In the genomic region with DNA sequence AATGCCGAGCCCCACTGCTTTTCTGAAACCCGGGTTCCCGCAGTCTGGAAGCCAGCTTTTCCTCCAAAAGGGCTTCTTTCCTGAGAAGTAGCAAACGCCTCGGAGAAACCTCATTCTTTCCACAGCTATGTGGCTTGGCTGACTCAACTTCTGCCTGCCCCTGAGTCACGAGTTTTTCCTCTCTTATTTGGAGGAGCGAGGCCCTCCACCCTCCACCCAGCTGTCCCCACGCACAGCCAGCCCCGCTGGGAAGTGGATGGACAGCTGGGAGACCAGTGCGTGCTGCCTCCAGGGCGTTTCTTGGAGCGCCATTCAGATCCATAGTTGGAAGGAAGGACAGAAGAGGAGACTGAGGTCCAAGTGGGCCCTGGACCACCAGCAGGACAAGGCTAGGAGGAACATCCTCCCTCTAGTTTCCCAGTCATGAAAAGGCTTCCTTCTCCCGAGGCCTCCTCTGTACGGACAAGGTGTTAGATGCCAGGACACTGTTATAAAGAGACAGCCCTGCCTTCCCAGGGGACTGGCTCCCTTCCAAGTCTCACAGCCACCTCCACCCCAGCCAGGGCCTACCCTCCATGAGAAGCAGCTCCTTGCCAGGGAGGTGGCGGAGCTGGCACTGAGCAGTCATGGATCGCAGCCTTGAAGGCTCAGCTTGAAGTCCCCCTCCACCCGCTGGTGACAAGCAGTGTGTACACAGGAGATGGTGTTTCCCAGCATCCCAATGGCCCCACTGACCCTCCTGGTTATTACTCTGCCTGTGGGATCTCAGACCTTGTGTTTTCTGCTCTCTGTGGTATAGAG, we compare ENCODE assay signal across 1 cellular context.
A peak's percentile ranks its signal among the peaks of the same experiment; 100 is the strongest.
TF ChIP-seq lines count a peak whose summit lies in the region.

No MANE protein-coding gene starts in this region.

TF ChIP-seq in SK-N-SH, 30 proteins besides CTCF, POLR2A, EP300 and RAD21 (continued from another document):
- TF ChIP-seq TCF12 (IDR thresholded peaks at IDR 0.05) (peak; percentile 50), NFIC (IDR thresholded peaks at IDR 0.05; ENCODE audit: borderline replicate concordance) (0 out of 2 replicates have a peak, but pooled peaks have one; percentile 47), JUND (IDR thresholded peaks at IDR 0.05) (peak; percentile 68), MEF2A (IDR thresholded peaks at IDR 0.05; ENCODE audit: borderline replicate concordance, low read depth) (no peak), RCOR1 (IDR thresholded peaks at IDR 0.05; ENCODE audit: low read length) (no peak), TEAD4 (IDR thresholded peaks at IDR 0.05; ENCODE audit: borderline replicate concordance, insufficient read depth) (no peak)
- TF ChIP-seq, protein P1, sequence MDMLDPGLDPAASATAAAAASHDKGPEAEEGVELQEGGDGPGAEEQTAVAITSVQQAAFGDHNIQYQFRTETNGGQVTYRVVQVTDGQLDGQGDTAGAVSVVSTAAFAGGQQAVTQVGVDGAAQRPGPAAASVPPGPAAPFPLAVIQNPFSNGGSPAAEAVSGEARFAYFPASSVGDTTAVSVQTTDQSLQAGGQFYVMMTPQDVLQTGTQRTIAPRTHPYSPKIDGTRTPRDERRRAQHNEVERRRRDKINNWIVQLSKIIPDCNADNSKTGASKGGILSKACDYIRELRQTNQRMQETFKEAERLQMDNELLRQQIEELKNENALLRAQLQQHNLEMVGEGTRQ (IDR thresholded peaks at IDR 0.05; ENCODE audit: borderline replicate concordance, low read depth, low read length): no peak
- TF ChIP-seq, protein P2, sequence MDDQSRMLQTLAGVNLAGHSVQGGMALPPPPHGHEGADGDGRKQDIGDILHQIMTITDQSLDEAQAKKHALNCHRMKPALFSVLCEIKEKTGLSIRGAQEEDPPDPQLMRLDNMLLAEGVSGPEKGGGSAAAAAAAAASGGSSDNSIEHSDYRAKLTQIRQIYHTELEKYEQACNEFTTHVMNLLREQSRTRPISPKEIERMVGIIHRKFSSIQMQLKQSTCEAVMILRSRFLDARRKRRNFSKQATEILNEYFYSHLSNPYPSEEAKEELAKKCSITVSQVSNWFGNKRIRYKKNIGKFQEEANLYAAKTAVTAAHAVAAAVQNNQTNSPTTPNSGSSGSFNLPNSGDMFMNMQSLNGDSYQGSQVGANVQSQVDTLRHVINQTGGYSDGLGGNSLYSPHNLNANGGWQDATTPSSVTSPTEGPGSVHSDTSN (IDR thresholded peaks at IDR 0.05): peak; percentile 17; the same call in 1 of the 2 replicates
